1 cellular context compared by ENCODE assay signal in the genomic region with DNA sequence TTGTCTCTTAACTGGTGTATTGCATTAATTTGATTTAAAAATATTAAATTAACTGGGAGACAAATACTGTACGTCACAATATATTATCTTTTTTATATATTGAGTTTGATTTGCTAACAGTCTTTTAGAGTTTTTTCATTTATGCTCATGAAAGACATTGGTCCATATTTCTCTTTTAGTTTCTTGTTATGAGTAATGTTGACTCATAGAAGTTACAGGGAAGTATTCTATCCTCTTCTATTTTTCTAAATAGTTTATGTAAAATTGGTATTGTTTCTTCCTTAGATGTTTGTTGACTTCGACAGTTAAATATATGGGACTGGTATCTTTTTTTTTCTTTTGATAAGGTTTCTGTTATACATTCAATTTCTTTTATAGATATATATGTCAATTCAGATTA.
TF ChIP-seq lines count a peak whose summit lies in the region.

No MANE protein-coding gene starts in this region.

TF ChIP-seq in IMR-90, 13 proteins besides CTCF, POLR2A, EP300 and RAD21 (continued from another document):
- TF ChIP-seq USF2 (IDR thresholded peaks at IDR 0.05; ENCODE audit: low read depth, low read length) = no peak
